In the genomic region with DNA sequence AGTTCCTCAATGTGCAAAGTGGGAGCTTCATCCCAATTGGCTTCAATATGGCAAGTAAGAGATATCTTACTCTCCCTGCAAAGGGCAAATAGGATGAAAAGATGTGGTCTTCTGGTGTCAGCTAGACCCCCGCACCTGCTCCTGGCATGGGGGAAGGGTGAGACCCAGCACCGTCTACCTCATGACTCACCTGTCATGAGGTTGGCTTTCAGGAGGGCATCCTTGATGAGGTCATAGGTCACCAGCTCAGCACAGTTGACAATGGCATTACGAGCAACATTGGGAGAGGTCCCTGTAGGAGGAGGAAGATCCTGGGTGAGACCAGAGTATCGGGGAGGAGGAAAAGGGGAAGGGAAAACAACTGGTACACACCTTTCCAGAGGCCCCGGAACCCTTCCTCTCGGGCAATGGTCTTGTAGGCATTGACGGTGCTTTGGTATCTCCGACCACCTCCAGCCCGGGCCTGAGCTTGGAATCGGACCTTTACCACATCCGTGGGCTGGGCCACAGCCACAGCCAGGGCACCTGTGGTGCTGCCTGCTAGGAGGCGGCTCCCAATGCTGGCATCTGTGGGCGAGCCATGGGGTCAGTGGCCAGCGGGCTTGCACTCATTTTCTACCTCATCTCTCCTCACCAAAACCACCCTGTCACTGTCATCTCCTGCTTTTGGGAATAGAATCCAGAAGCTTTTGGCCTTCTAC, we compare ENCODE assay signal across 15 cellular contexts. TPM values are rescaled to one million over a fixed set of nuclear protein-coding genes. Genes with fewer than 3 reads are reported as not detected.
DNase-seq lines count a peak whose midpoint lies in the region; ATAC-seq, FAIRE-seq and TF ChIP-seq lines count a peak whose summit lies in the region.
"Had no signal": no experiment of that assay in that cellular context is flagged by ENCODE, and none has a peak within 500 bp of the region (broad histone marks: within the 10 kb centered on the region; RNA-seq: fewer than 3 reads in every experiment).

No MANE protein-coding gene starts in this region.

- peaks cover 79% of the 10 kb centered on the region for H3K4me1 Mint-ChIP-seq in activated naive CD8-positive, alpha-beta T cell treated with anti-CD3 and anti-CD28 coated beads for 36 hours
- H3K4me1 Mint-ChIP-seq in natural killer cell = peaks cover 82 to 100% of the 10 kb centered on the region in 2 donors
- peaks cover 19% of the 10 kb centered on the region for H3K4me1 Mint-ChIP-seq in WTC11

- TF ChIP-seq CTCF in natural killer cell (IDR thresholded peaks at IDR 0.05) (no peak), WTC11 (IDR thresholded peaks at IDR 0.05) (no peak)

- intact Hi-C loops in natural killer cell (cut with micrococcal nuclease) = no loop called here

- peaks cover 77% of the 10 kb centered on the region for H3K36me3 Mint-ChIP-seq in activated naive CD8-positive, alpha-beta T cell treated with anti-CD3 and anti-CD28 coated beads for 36 hours
- H3K36me3 Mint-ChIP-seq in natural killer cell (peaks cover 23% of the 10 kb centered on the region), WTC11 (peaks cover 67% of the 10 kb centered on the region)

- no peak for ATAC-seq in natural killer cell
- ATAC-seq in WTC11 = no peak
- no peak for ATAC-seq in GM18861 (IDR thresholded peaks at IDR 0.05; ENCODE audit: unreplicated experiment)

- H3K9me3 Mint-ChIP-seq in activated naive CD8-positive, alpha-beta T cell treated with anti-CD3 and anti-CD28 coated beads for 36 hours = no peaks in the 10 kb centered on the region
- H3K9me3 Mint-ChIP-seq in natural killer cell (no peaks in the 10 kb centered on the region), WTC11 (no peaks in the 10 kb centered on the region)

- FAIRE-seq in GM12891 (lab: Jason Lieb, UNC) = no peak

- DNase-seq in DMS53 (lab: John Stamatoyannopoulos, UW) = peak; percentile 64
- no peak for DNase-seq in DMS53 treated with DMSO at 0.1 percent for 48 hours (lab: John Stamatoyannopoulos, UW; ENCODE audit: unreplicated experiment)
- DNase-seq in GM12891 (ENCODE audit: insufficient read length, low spot score) = no peak
- DNase-seq in activated naive CD8-positive, alpha-beta T cell treated with anti-CD3 and anti-CD28 coated beads for 36 hours = no peak
- no peak for DNase-seq in natural killer cell
- DNase-seq in WTC11 (ENCODE audit: low spot score) = no peak
- DNase-seq in occipital lobe (lab: John Stamatoyannopoulos, UW) = no peak
- DNase-seq: C1 segment of cervical spinal cord, foreskin melanocyte, NCI-H1092, RPMI8226, stomach had no signal

- no peak overlapping the region for H3K4me3 Mint-ChIP-seq in activated naive CD8-positive, alpha-beta T cell treated with anti-CD3 and anti-CD28 coated beads for 36 hours
- H3K4me3 Mint-ChIP-seq in natural killer cell (peak overlapping the region; percentile 75), WTC11 (no peak overlapping the region)

- CTCF ChIA-PET in WTC11 (lab: Charles Lee) = no interaction called here

- POLR2A ChIA-PET in WTC11 (lab: Charles Lee) = no interaction called here

- TF ChIP-seq POLR2A in GM12891 (IDR thresholded peaks at IDR 0.05; ENCODE audit: low read depth, low read length) = no peak; the same call in 1 of the 2 replicates

- H3K27ac Mint-ChIP-seq in activated naive CD8-positive, alpha-beta T cell treated with anti-CD3 and anti-CD28 coated beads for 36 hours = peak overlapping the region; percentile 98
- H3K27ac Mint-ChIP-seq in natural killer cell (peak overlapping the region; percentile 97 to 99), WTC11 (no peak overlapping the region)

- no peaks in the 10 kb centered on the region for H3K27me3 Mint-ChIP-seq in activated naive CD8-positive, alpha-beta T cell treated with anti-CD3 and anti-CD28 coated beads for 36 hours
- H3K27me3 Mint-ChIP-seq in natural killer cell (ENCODE audit: low read depth in 2 of 2) = no peaks in the 10 kb centered on the region
- H3K27me3 Mint-ChIP-seq in WTC11 (ENCODE audit: low read depth) = no peaks in the 10 kb centered on the region

TF ChIP-seq in GM12891, 5 proteins besides CTCF, POLR2A, EP300 and RAD21:
- TF ChIP-seq POU2F2 (IDR thresholded peaks at IDR 0.05; ENCODE audit: low read depth, low read length) (no peak), POLR2AphosphoS5 (IDR thresholded peaks at IDR 0.05; ENCODE audit: low read depth, low read length) (peak; percentile 32; the same call in 1 of the 2 replicates)

TF ChIP-seq in WTC11, 78 proteins besides CTCF, POLR2A, EP300 and RAD21:
- TF ChIP-seq, protein P1, sequence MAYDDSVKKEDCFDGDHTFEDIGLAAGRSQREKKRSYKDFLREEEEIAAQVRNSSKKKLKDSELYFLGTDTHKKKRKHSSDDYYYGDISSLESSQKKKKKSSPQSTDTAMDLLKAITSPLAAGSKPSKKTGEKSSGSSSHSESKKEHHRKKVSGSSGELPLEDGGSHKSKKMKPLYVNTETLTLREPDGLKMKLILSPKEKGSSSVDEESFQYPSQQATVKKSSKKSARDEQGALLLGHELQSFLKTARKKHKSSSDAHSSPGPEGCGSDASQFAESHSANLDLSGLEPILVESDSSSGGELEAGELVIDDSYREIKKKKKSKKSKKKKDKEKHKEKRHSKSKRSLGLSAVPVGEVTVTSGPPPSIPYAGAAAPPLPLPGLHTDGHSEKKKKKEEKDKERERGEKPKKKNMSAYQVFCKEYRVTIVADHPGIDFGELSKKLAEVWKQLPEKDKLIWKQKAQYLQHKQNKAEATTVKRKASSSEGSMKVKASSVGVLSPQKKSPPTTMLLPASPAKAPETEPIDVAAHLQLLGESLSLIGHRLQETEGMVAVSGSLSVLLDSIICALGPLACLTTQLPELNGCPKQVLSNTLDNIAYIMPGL (CRISPR knock-in tag; IDR thresholded peaks at IDR 0.05) = no peak
- TF ChIP-seq, protein P2, sequence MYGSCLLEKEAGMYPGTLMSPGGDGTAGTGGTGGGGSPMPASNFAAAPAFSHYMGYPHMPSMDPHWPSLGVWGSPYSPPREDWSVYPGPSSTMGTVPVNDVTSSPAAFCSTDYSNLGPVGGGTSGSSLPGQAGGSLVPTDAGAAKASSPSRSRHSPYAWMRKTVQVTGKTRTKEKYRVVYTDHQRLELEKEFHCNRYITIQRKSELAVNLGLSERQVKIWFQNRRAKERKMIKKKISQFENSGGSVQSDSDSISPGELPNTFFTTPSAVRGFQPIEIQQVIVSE (CRISPR knock-in tag; IDR thresholded peaks at IDR 0.05; ENCODE audit: borderline replicate concordance) = no peak
- TF ChIP-seq NFE2L1 (CRISPR knock-in tag; IDR thresholded peaks at IDR 0.05) (no peak), ZNF138 (CRISPR knock-in tag; conservative IDR thresholded peaks at IDR 0.05) (no peak), TP53 (CRISPR knock-in tag; IDR thresholded peaks at IDR 0.05) (no peak)
TF ChIP-seq in WTC11: peak in this region for 0.

RNA-seq across cellular contexts. Expression of a gene that starts 6.0 kb away (rescaled TPM):
- 127 TPM for polyA plus RNA-seq in GM12891 (2012; ENCODE audit: low read depth, missing spikeins)
- total RNA-seq in activated naive CD8-positive, alpha-beta T cell treated with anti-CD3 and anti-CD28 coated beads for 36 hours = 100 to 1,000 TPM; 180 to 181 TPM
- total RNA-seq in natural killer cell = 100 to 1,000 TPM; 463 to 946 (median 562) TPM
- total RNA-seq in WTC11 (2021) = 54.0 to 66.8 TPM (median 64.2 TPM) in 3 replicates
- 5.0 TPM for total RNA-seq in occipital lobe

RNA-seq across cellular contexts. Expression of a gene that starts 25.8 kb away (rescaled TPM):
- polyA plus RNA-seq in GM12891 (2012; ENCODE audit: low read depth, missing spikeins) = 0.15 TPM
- under 1 TPM; 0.18 to 0.21 TPM for total RNA-seq in activated naive CD8-positive, alpha-beta T cell treated with anti-CD3 and anti-CD28 coated beads for 36 hours
- under 1 TPM in 1 of 3 donors, not detected in 2; 0.45 TPM for total RNA-seq in natural killer cell
- total RNA-seq in WTC11 (2021) = 0.18 to 0.24 TPM (median 0.21 TPM) in 3 replicates
- total RNA-seq in occipital lobe = 0.47 TPM
- total RNA-seq: mesenteric fat pad, stomach had no signal
- polyA plus RNA-seq: cardiac muscle cell had no signal

RNA-seq across cellular contexts. Expression of a gene that starts 32.3 kb away (rescaled TPM):
- polyA plus RNA-seq in GM12891 (2012; ENCODE audit: low read depth, missing spikeins) = 0.50 TPM
- total RNA-seq in activated naive CD8-positive, alpha-beta T cell treated with anti-CD3 and anti-CD28 coated beads for 36 hours = 1 to 10 TPM in 1 of 2 experiments, under 1 TPM in 1; 0.89 to 1.1 TPM
- 1 to 10 TPM; 7.8 to 8.6 (median 8.5) TPM for total RNA-seq in natural killer cell
- total RNA-seq in WTC11 (2021) = 0.50 to 0.73 TPM (median 0.55 TPM) in 3 replicates
- total RNA-seq in occipital lobe = 0.62 TPM
